Comparison of ENCODE assay signal across 8 cellular contexts in genomic region chr13:98507060-98507797, GRCh38.
A peak's percentile ranks its signal among the peaks of the same experiment; 100 is the strongest.
DNase-seq lines count a peak whose midpoint lies in the region; ATAC-seq, FAIRE-seq and TF ChIP-seq lines count a peak whose summit lies in the region.

No MANE protein-coding gene starts in this region.

- intact Hi-C loops in mucosa of descending colon (cut with DNase I, micrococcal nuclease) = no loop called here

- no peak overlapping the region for H3K23ac ChIP-seq in H1 (ENCODE audit: insufficient read length)

- FAIRE-seq in H1 (lab: Jason Lieb, UNC) (no peak), frontal cortex (lab: Jason Lieb, UNC) (no peak)

- peaks cover 13 to 99% of the 10 kb centered on the region in 2 experiments; a peak in 3 of 4 replicates for H3K79me2 ChIP-seq in H1 (ENCODE audit: control insufficient read depth in 1 of 2, insufficient read depth in 2 of 2, low read length in 2 of 2)

- no peaks in the 10 kb centered on the region for H3K27me3 ChIP-seq in H1 (replicated peaks in 1 of 4; ENCODE audit: control insufficient read depth in 3 of 4, extremely low read depth in 1 of 4, insufficient read depth in 3 of 4, low read length in 3 of 4)

- H3K23me2 ChIP-seq in H1 (ENCODE audit: low read depth, low read length) = no peaks in the 10 kb centered on the region

- 0 out of 4 replicates have a peak overlapping the region, but pooled peaks have one; percentile 1 to 11 for H3K4me2 ChIP-seq in H1 (ENCODE audit: insufficient read depth in 1 of 2, low read depth in 2 of 2, low read length in 2 of 2)

- H3K14ac ChIP-seq in H1 (ENCODE audit: insufficient read length) = no peak overlapping the region

- H3K9ac ChIP-seq in H1 (replicated peaks in 1 of 4; ENCODE audit: extremely low read depth in 1 of 4, low read depth in 3 of 4, low read length in 3 of 4) = no peak overlapping the region

- H2BK15ac ChIP-seq in H1 (ENCODE audit: low read length) = no peak overlapping the region

- H4K20me1 ChIP-seq in H1 (replicated peaks in 1 of 2; ENCODE audit: control insufficient read depth in 1 of 2, insufficient read depth in 2 of 2, low read length in 2 of 2) = peaks cover 17 to 26% of the 10 kb centered on the region in 2 experiments

- no peak for TF ChIP-seq EP300 in H1 (IDR thresholded peaks at IDR 0.05; ENCODE audit: borderline replicate concordance in 1 of 2, low read depth in 2 of 2, low read length in 2 of 2)

- no peak overlapping the region for H4K91ac ChIP-seq in H1 (replicated peaks; ENCODE audit: insufficient read length, low read length)

- H3K36me3 ChIP-seq in H1 (ENCODE audit: control insufficient read depth in 2 of 4, insufficient read depth in 4 of 4, low read length in 3 of 4) = no peaks in the 10 kb centered on the region
- H3K36me3 ChIP-seq in mucosa of descending colon (ENCODE audit: low read depth) = no peaks in the 10 kb centered on the region

- peaks cover 6 to 22% (median 17%) of the 10 kb centered on the region in 4 experiments for H3K4me1 ChIP-seq in H1 (replicated peaks in 1 of 4; ENCODE audit: control insufficient read depth in 3 of 4, insufficient read depth in 4 of 4, low read length in 3 of 4)
- H3K4me1 ChIP-seq in mucosa of descending colon (ENCODE audit: low read depth) = peaks cover 67% of the 10 kb centered on the region

- TF ChIP-seq RAD21 in H1 (IDR thresholded peaks at IDR 0.05 in 1 of 2, conservative IDR thresholded peaks at IDR 0.05 in 1 of 2; ENCODE audit: low read depth in 2 of 2, low read length in 2 of 2) = 0 out of 4 replicates have a peak, but pooled peaks of 1 of the 2 experiments have one; percentile 11

- peaks cover 21% of the 10 kb centered on the region for H3K79me1 ChIP-seq in H1 (ENCODE audit: low read depth, low read length)

- no peak overlapping the region for H2AK5ac ChIP-seq in H1 (ENCODE audit: low read depth, low read length)

- TF ChIP-seq POLR2A in H1 (IDR thresholded peaks at IDR 0.05; ENCODE audit: control extremely low read depth in 1 of 2, low read depth in 2 of 2, low read length in 2 of 2) = no peak

- POLR2A ChIA-PET in H1 (lab: Charles Lee; ENCODE audit: partially characterized antibody) = interaction anchor here (0.9 to 1.2 kb wide), 2 partner anchors 10 to 22 kb away, joined by 3 to 4 read pairs; no protein-coding TSS in a partner anchor

- H2BK5ac ChIP-seq in H1 (ENCODE audit: low read depth, low read length) = 0 out of 2 replicates have a peak overlapping the region, but pooled peaks have one; percentile 37

- H2BK120ac ChIP-seq in H1 (replicated peaks; ENCODE audit: low read depth, low read length) = no peak overlapping the region

- DNase-seq in G401 (ENCODE audit: low spot score) = peak; percentile 79
- DNase-seq in NCI-H510A (lab: John Stamatoyannopoulos, UW) = peak; percentile 20
- DNase-seq in H1 (ENCODE audit: low read depth in 1 of 2, low spot score in 2 of 2) = peak in 1 of 2 experiments; percentile 62
- peak; percentile 63 to 68 (median 66) for DNase-seq in mucosa of descending colon
- DNase-seq in dedifferentiated amniotic fluid mesenchymal stem cell (ENCODE audit: extremely low spot score) = no peak
- no peak for DNase-seq in frontal cortex (ENCODE audit: low spot score in 2 of 2)

- H4K8ac ChIP-seq in H1 (ENCODE audit: extremely low read depth, insufficient read depth, low read length) = 0 out of 2 replicates have a peak overlapping the region, but pooled peaks have one; percentile 63

- H3K18ac ChIP-seq in H1 (ENCODE audit: extremely low read depth, low read length) = peak overlapping the region; percentile 56

- H3K27ac ChIP-seq in H1 (ENCODE audit: low read depth, low read length) = no peak overlapping the region

- WGBS in H1 (ENCODE audit: extremely low coverage in 1 of 2, insufficient coverage in 1 of 2, insufficient read length in 1 of 2, insufficient replicate concordance in 2 of 2, low coverage in 1 of 2, low lambda C conversion rate in 2 of 2, missing lambda C conversion rate in 1 of 2), 2 experiments = 75% methylated on average over 11 of the region's 11 CpGs; no CpG with 5 or more reads in 1 of the 2 experiments

- CTCF ChIA-PET in H1 (lab: Charles Lee; ENCODE audit: partially characterized antibody) = interaction anchor here (0.7 to 4.1 kb wide), 17 partner anchors 8 to 608 kb away, joined by 3 to 18 read pairs (median 4); no protein-coding TSS in a partner anchor

- H3K9me3 ChIP-seq in H1 (ENCODE audit: insufficient read depth in 2 of 2, low read depth in 1 of 2, low read length in 1 of 2) (no peaks in the 10 kb centered on the region), mucosa of descending colon (no peaks in the 10 kb centered on the region)

- H2AFZ ChIP-seq in H1 (ENCODE audit: low read length) = no peak overlapping the region

- ATAC-seq in mucosa of descending colon (peak; percentile 37), HG03097 (IDR thresholded peaks at IDR 0.05; ENCODE audit: low FRiP score, unreplicated experiment) (no peak), HG02884 (IDR thresholded peaks at IDR 0.05; ENCODE audit: unreplicated experiment) (no peak)

- no peak overlapping the region for H4K5ac ChIP-seq in H1 (ENCODE audit: insufficient read length, low read depth, low read length)

- H3K4ac ChIP-seq in H1 (replicated peaks; ENCODE audit: insufficient read length, low read depth, low read length) = no peak overlapping the region

- in situ Hi-C loops in G401 (cut with HindIII; ENCODE audit: low sequenced_read_pairs) = no loop called here

- TF ChIP-seq CTCF in H1 (IDR thresholded peaks at IDR 0.05; ENCODE audit: control extremely low read depth in 1 of 3, insufficient read depth in 1 of 3, low read depth in 1 of 3, low read length in 3 of 3) (no peak), mucosa of descending colon (IDR thresholded peaks at IDR 0.05) (no peak)

- H2BK12ac ChIP-seq in H1 (ENCODE audit: low read depth, low read length) = no peak overlapping the region

- H3K56ac ChIP-seq in H1 (replicated peaks; ENCODE audit: insufficient read length, low read depth, low read length) = no peak overlapping the region

- no peak overlapping the region for H2BK20ac ChIP-seq in H1 (ENCODE audit: low read length)

- H3K4me3 ChIP-seq in H1 (ENCODE audit: extremely low read depth in 1 of 4, insufficient read depth in 2 of 4, low read depth in 3 of 4, low read length in 4 of 4) = no peak overlapping the region
- no peak overlapping the region for H3K4me3 ChIP-seq in mucosa of descending colon

TF ChIP-seq in H1, 55 proteins besides CTCF, POLR2A, EP300 and RAD21:
- no peak for TF ChIP-seq SIN3A (conservative IDR thresholded peaks at IDR 0.05 in 1 of 2, IDR thresholded peaks at IDR 0.05 in 1 of 2; ENCODE audit: low read depth in 1 of 2, low read length in 2 of 2)
- TF ChIP-seq CBX8 (IDR thresholded peaks at IDR 0.05; ENCODE audit: borderline replicate concordance, low read depth, low read length) = no peak
- TF ChIP-seq GABPA (IDR thresholded peaks at IDR 0.05; ENCODE audit: borderline replicate concordance, insufficient read depth, low read length) = no peak
- no peak for TF ChIP-seq RFX5 (IDR thresholded peaks at IDR 0.05; ENCODE audit: borderline replicate concordance, low read depth, low read length)
- TF ChIP-seq CREB1 (IDR thresholded peaks at IDR 0.05) = no peak
- TF ChIP-seq JUN (IDR thresholded peaks at IDR 0.05; ENCODE audit: low read depth, low read length) = no peak
- TF ChIP-seq RXRA (IDR thresholded peaks at IDR 0.05; ENCODE audit: insufficient read depth, low read depth, low read length) = no peak
- TF ChIP-seq POU5F1 (IDR thresholded peaks at IDR 0.05; ENCODE audit: low read depth, low read length) = no peak
- no peak for TF ChIP-seq BRCA1 (IDR thresholded peaks at IDR 0.05; ENCODE audit: low read depth, low read length)
- no peak for TF ChIP-seq BACH1 (IDR thresholded peaks at IDR 0.05; ENCODE audit: low read length)
- TF ChIP-seq CTBP2 (IDR thresholded peaks at IDR 0.05; ENCODE audit: borderline replicate concordance, insufficient read depth, insufficient read length, low read length) = no peak
- no peak for TF ChIP-seq SP4 (IDR thresholded peaks at IDR 0.05; ENCODE audit: low read length)
- TF ChIP-seq SP2 (IDR thresholded peaks at IDR 0.05; ENCODE audit: low read length) = no peak
- no peak for TF ChIP-seq SP1 (IDR thresholded peaks at IDR 0.05; ENCODE audit: low read depth, low read length)
- TF ChIP-seq EZH2 (IDR thresholded peaks at IDR 0.05; ENCODE audit: low read depth, low read length, severe bottlenecking) = no peak
- no peak for TF ChIP-seq ZNF274 (IDR thresholded peaks at IDR 0.05; ENCODE audit: borderline replicate concordance, extremely low read depth, low read length)
- no peak for TF ChIP-seq SUZ12 (IDR thresholded peaks at IDR 0.05; ENCODE audit: low read length)
- TF ChIP-seq CEBPB (IDR thresholded peaks at IDR 0.05; ENCODE audit: low read depth, low read length) = no peak
- TF ChIP-seq FOSL1 (IDR thresholded peaks at IDR 0.05; ENCODE audit: insufficient read depth, low read depth, low read length) = no peak
TF ChIP-seq in H1: peak in this region for 0.

Comparison
In these comparisons a context has a peak if more than half of its experiments do, and no peak if none do; other contexts are left out.
1. DNase-seq: peak in G401 (single experiment), NCI-H510A (single experiment) and mucosa of descending colon (3 of 3); none in dedifferentiated amniotic fluid mesenchymal stem cell (single experiment) and frontal cortex (0 of 2).